In genomic region chr11:118145285-118146227, GRCh38 we compare ENCODE assay signal across 8 cellular contexts. TPM values are rescaled to one million over a fixed set of nuclear protein-coding genes. Genes with fewer than 3 reads are reported as not detected.
A peak's percentile ranks its signal among the peaks of the same experiment; 100 is the strongest.
DNase-seq lines count a peak whose midpoint lies in the region; ATAC-seq and TF ChIP-seq lines count a peak whose summit lies in the region.

No MANE protein-coding gene starts in this region.

- no peaks in the 10 kb centered on the region for H3K9me3 ChIP-seq in ectodermal cell (ENCODE audit: control insufficient read depth, low read length)

- H3K27ac Mint-ChIP-seq in activated CD8-positive, alpha-beta T cell treated with anti-CD3 and anti-CD28 coated beads for 36 hours, result no peak overlapping the region

- H3K4me1 Mint-ChIP-seq in activated CD8-positive, alpha-beta T cell treated with anti-CD3 and anti-CD28 coated beads for 36 hours (ENCODE audit: low read depth), result peaks cover 3% of the 10 kb centered on the region

- intact Hi-C loops in activated CD8-positive, alpha-beta T cell treated with anti-CD3 and anti-CD28 coated beads for 36 hours (cut with micrococcal nuclease), result loop anchor here (5.0 kb wide), 1 partner anchor 147 kb away; no protein-coding TSS in a partner anchor

- no peaks in the 10 kb centered on the region for H3K36me3 ChIP-seq in ectodermal cell (ENCODE audit: control insufficient read depth, insufficient read depth, low read length)

- DNase-seq in AG08396 (ENCODE audit: low spot score) (peak; percentile 95), NCI-H774 (lab: John Stamatoyannopoulos, UW) (peak; percentile 77), lung microvascular endothelial cell (ENCODE audit: low read depth in 2 of 2) (peak; percentile 58 to 78)
- peak; percentile 96 for DNase-seq in activated CD8-positive, alpha-beta T cell treated with anti-CD3 and anti-CD28 coated beads for 36 hours
- DNase-seq in stimulated activated CD4-positive, alpha-beta T cell treated with anti-CD3 and anti-CD28 coated beads, TNF-alpha, amount 100 ng/mL, for 1 hour (ENCODE audit: low read depth in 3 of 3, low spot score in 1 of 3), result peak; percentile 64 to 80 (median 64)

- peaks cover 42% of the 10 kb centered on the region for H3K27me3 Mint-ChIP-seq in activated CD8-positive, alpha-beta T cell treated with anti-CD3 and anti-CD28 coated beads for 36 hours

- peak overlapping the region; percentile 76 for H3K4me3 Mint-ChIP-seq in activated CD8-positive, alpha-beta T cell treated with anti-CD3 and anti-CD28 coated beads for 36 hours

- no peak overlapping the region for H3K27ac ChIP-seq in ectodermal cell (ENCODE audit: insufficient read depth, low read depth, low read length, poor library complexity, severe bottlenecking)

- H3K27me3 ChIP-seq in ectodermal cell (ENCODE audit: control insufficient read depth, insufficient read depth, low read length, poor library complexity, severe bottlenecking), result peaks cover 34% of the 10 kb centered on the region

- peak overlapping the region; percentile 45 for H3K4me3 ChIP-seq in ectodermal cell (ENCODE audit: insufficient read depth, low read depth, low read length)

- POLR2A ChIA-PET in activated CD8-positive, alpha-beta T cell treated with anti-CD3 and anti-CD28 coated beads for 36 hours (lab: Charles Lee), result interaction anchor here (1.0 to 1.7 kb wide), 3 partner anchors 22 to 80 kb away, joined by 3 to 6 read pairs (median 4); partner anchors contain the start of gene JAML

- no peaks in the 10 kb centered on the region for H3K4me1 ChIP-seq in ectodermal cell (ENCODE audit: control insufficient read depth, insufficient read depth, low read length)

- CTCF ChIA-PET in activated CD8-positive, alpha-beta T cell treated with anti-CD3 and anti-CD28 coated beads for 36 hours (lab: Charles Lee), result interaction anchor here (0.6 to 6.8 kb wide), 29 partner anchors 8 to 449 kb away, joined by 3 to 116 read pairs (median 4); partner anchors contain the start of genes CD3D, CD3E and SCN4B

- ATAC-seq in GM19023 (IDR thresholded peaks at IDR 0.05; ENCODE audit: unreplicated experiment) (peak; percentile 80), HG03442 (IDR thresholded peaks at IDR 0.05; ENCODE audit: unreplicated experiment) (peak; percentile 77)
- peak; percentile 95 for ATAC-seq in activated CD8-positive, alpha-beta T cell treated with anti-CD3 and anti-CD28 coated beads for 36 hours

- 1% methylated on average over 78 of the region's 78 CpGs for WGBS in ectodermal cell, 2 experiments

- no peaks in the 10 kb centered on the region for H3K36me3 Mint-ChIP-seq in activated CD8-positive, alpha-beta T cell treated with anti-CD3 and anti-CD28 coated beads for 36 hours (ENCODE audit: low read depth)

- no peaks in the 10 kb centered on the region for H3K9me3 Mint-ChIP-seq in activated CD8-positive, alpha-beta T cell treated with anti-CD3 and anti-CD28 coated beads for 36 hours

- TF ChIP-seq CTCF in activated CD8-positive, alpha-beta T cell treated with anti-CD3 and anti-CD28 coated beads for 36 hours (IDR thresholded peaks at IDR 0.05), result peak; percentile 84

RNA-seq across cellular contexts. Expression of gene SCN4B, which starts 7.1 kb away (rescaled TPM):
- total RNA-seq in activated CD8-positive, alpha-beta T cell treated with anti-CD3 and anti-CD28 coated beads for 36 hours, result 1 to 10 TPM in 1 of 2 experiments, under 1 TPM in 1; 0.72 to 1.1 TPM
- 5.6 TPM for polyA plus RNA-seq in ectodermal cell (2013, experiment 1 of 4)
- polyA plus RNA-seq in ectodermal cell (2013, experiment 2 of 4), result 4.6 TPM
- 3.7 TPM for polyA plus RNA-seq in ectodermal cell (2013, experiment 3 of 4)
- polyA plus RNA-seq in ectodermal cell (2013, experiment 4 of 4), result 4.1 TPM
- under 0.01 TPM in 1 of 2 replicates, not detected in the other for total RNA-seq in lung microvascular endothelial cell

RNA-seq across cellular contexts. Expression of gene SCN2B, which starts 30.9 kb away (rescaled TPM):
- total RNA-seq in activated CD8-positive, alpha-beta T cell treated with anti-CD3 and anti-CD28 coated beads for 36 hours, result not detected
- 0.67 TPM for polyA plus RNA-seq in ectodermal cell (2013, experiment 1 of 4)
- 0.44 TPM for polyA plus RNA-seq in ectodermal cell (2013, experiment 2 of 4)
- polyA plus RNA-seq in ectodermal cell (2013, experiment 3 of 4), result 0.43 TPM
- polyA plus RNA-seq in ectodermal cell (2013, experiment 4 of 4), result 0.57 TPM
- total RNA-seq in lung microvascular endothelial cell, result not detected in 2 replicates

RNA-seq across cellular contexts. Expression of gene SMIM35, which starts 58.8 kb away (rescaled TPM):
- total RNA-seq in activated CD8-positive, alpha-beta T cell treated with anti-CD3 and anti-CD28 coated beads for 36 hours, result under 1 TPM; 0.27 to 0.32 TPM
- polyA plus RNA-seq in ectodermal cell (2013, experiment 1 of 4), result not detected
- polyA plus RNA-seq in ectodermal cell (2013, experiment 2 of 4), result not detected
- not detected for polyA plus RNA-seq in ectodermal cell (2013, experiment 3 of 4)
- polyA plus RNA-seq in ectodermal cell (2013, experiment 4 of 4), result not detected
- total RNA-seq in lung microvascular endothelial cell, result not detected in 2 replicates
